Comparison of ENCODE assay signal across 8 cellular contexts in the genomic region with DNA sequence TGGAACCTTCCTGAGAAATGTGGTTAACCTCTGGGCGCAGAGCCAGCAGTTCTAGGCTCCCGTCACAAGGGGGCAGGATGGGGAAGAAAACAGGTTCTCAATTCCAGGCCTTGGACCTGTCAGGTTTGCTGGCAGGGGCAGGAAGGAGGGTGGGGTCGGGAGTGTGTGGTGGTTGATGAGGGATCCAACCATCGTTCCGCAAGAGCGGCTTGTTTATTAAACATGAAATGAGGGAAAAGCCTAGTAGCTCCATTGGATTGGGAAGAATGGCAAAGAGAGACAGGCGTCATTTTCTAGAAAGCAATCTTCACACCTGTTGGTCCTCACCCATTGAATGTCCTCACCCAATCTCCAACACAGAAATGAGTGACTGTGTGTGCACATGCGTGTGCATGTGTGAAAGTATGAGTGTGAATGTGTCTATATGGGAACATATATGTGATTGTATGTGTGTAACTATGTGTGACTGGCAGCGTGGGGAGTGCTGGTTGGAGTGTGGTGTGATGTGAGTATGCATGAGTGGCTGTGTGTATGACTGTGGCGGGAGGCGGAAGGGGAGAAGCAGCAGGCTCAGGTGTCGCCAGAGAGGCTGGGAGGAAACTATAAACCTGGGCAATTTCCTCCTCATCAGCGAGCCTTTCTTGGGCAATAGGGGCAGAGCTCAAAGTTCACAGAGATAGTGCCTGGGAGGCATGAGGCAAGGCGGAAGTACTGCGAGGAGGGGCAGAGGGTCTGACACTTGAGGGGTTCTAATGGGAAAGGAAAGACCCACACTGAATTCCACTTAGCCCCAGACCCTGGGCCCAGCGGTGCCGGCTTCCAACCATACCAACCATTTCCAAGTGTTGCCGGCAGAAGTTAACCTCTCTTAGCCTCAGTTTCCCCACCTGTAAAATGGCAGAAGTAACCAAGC. TPM values are rescaled to one million over a fixed set of nuclear protein-coding genes. Genes with fewer than 3 reads are reported as not detected.
A peak's percentile ranks its signal among the peaks of the same experiment; 100 is the strongest.
DNase-seq lines count a peak whose midpoint lies in the region; ATAC-seq lines count a peak whose summit lies in the region.

No MANE protein-coding gene starts in this region.

- ATAC-seq in HG02973 (IDR thresholded peaks at IDR 0.05; ENCODE audit: unreplicated experiment) (peak; percentile 42), left colon (peak; percentile 84), GM19035 (IDR thresholded peaks at IDR 0.05; ENCODE audit: unreplicated experiment) (no peak)
- peak; percentile 70 to 82 for ATAC-seq in activated CD4-positive, CD25-positive, alpha-beta regulatory T cell treated with anti-CD3 and anti-CD28 coated beads, Interleukin-2, amount 50 U/mL, for 24 hours

- DNase-seq in ELF-1 (ENCODE audit: low read depth, low spot score) (peak; percentile 90), NCI-H2227 (lab: John Stamatoyannopoulos, UW; ENCODE audit: unreplicated experiment) (peak; percentile 82), cerebellum (ENCODE audit: low spot score) (peak; percentile 79), left colon (peak; percentile 90)
- DNase-seq in stimulated activated CD4-positive, alpha-beta T cell treated with anti-CD3 and anti-CD28 coated beads, Interleukin-2, amount 100 ng/mL, for 48 hours, result peak; percentile 78 to 83

- intact Hi-C loops in left colon (cut with DNase I, micrococcal nuclease), result loop anchor here (5.0 to 10.0 kb wide), 2 partner anchors 58 to 131 kb away; no protein-coding TSS in a partner anchor

RNA-seq across cellular contexts. Expression of a gene that starts 29.6 kb away (rescaled TPM):
- total RNA-seq in cerebellum (169 TPM), left colon (100 to 1,000 TPM; 178 to 242 TPM)

RNA-seq across cellular contexts. Expression of a gene that starts 54.7 kb away (rescaled TPM):
- total RNA-seq in cerebellum, result 2.2 TPM
- 100 to 1,000 TPM; 264 to 383 TPM for total RNA-seq in left colon

Comparison
In these comparisons a context has a peak if more than half of its experiments do, and no peak if none do; other contexts are left out.
1. RNA of a gene that starts 54.7 kb away (total RNA-seq): 264 to 383 TPM in left colon; 2.2 TPM in cerebellum (single experiment); every median in the first group is over 10 times any median in the second.
2. Peak in every context shown above with its lines, with median percentiles within 50 percentile points of each other: DNase-seq.